ENCODE assay signal across 15 cellular contexts in the genomic region with DNA sequence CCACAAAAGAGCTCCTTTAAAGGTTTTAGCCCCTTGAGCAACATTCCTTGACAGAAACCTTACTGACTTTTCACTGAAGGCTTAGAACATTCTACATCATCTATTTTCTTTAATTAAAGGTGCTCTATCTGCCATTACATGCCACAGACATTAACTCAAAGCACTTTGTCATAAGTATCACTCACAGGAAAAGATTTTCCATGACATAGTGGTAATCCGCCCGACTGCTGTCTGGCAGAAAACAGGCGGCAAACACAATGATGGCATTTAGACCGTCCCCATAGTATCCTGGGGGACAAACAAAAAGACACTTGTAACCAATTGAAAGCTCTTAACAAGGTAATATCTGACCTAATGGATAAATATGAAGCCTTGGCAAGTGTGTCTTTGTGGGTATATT.
DNase-seq lines count a peak whose midpoint lies in the region; ATAC-seq and TF ChIP-seq lines count a peak whose summit lies in the region.
"Had no signal": no experiment of that assay in that cellular context is flagged by ENCODE, and none has a peak within 500 bp of the region (broad histone marks: within the 10 kb centered on the region; RNA-seq: fewer than 3 reads in every experiment).

No MANE protein-coding gene starts in this region.

- no peak overlapping the region for H4K12ac ChIP-seq in trophoblast cell (ENCODE audit: low read depth, low read length)

- H3K27ac Mint-ChIP-seq in stimulated activated effector memory CD8-positive, alpha-beta T cell treated with anti-CD3 and anti-CD28 coated beads, Interleukin-12 subunit alpha, Interleukin-12 subunit beta, amount 100 ng/mL, for 72 hours: no peak overlapping the region
- H3K27ac Mint-ChIP-seq in CD14-positive monocyte: no peak overlapping the region
- H3K27ac Mint-ChIP-seq: HFFc6 had no signal

- no peaks in the 10 kb centered on the region for H3K9me3 ChIP-seq in trophoblast cell (ENCODE audit: insufficient read depth, low read depth, low read length)

- TF ChIP-seq CTCF in epithelial cell of esophagus (IDR thresholded peaks at IDR 0.05; ENCODE audit: insufficient read depth, low read depth, low read length, missing control alignments) (no peak), CD14-positive monocyte (IDR thresholded peaks at IDR 0.05) (no peak)

- no peaks in the 10 kb centered on the region for H3K27me3 Mint-ChIP-seq in CD14-positive monocyte (ENCODE audit: low read depth in 3 of 3)

- H3K14ac ChIP-seq in trophoblast cell (ENCODE audit: low read length): no peak overlapping the region

- H3K36me3 Mint-ChIP-seq in stimulated activated effector memory CD8-positive, alpha-beta T cell treated with anti-CD3 and anti-CD28 coated beads, Interleukin-12 subunit alpha, Interleukin-12 subunit beta, amount 100 ng/mL, for 72 hours: no peaks in the 10 kb centered on the region
- peaks cover 0 to 13% of the 10 kb centered on the region in 2 donors for H3K36me3 Mint-ChIP-seq in CD14-positive monocyte

- H3K36me3 ChIP-seq in trophoblast cell (ENCODE audit: control insufficient read depth in 1 of 2, insufficient read depth in 2 of 2, low read length in 2 of 2): no peaks in the 10 kb centered on the region

- no peak overlapping the region for H3K23ac ChIP-seq in trophoblast cell (ENCODE audit: low read length)

- H3K4me3 Mint-ChIP-seq in stimulated activated effector memory CD8-positive, alpha-beta T cell treated with anti-CD3 and anti-CD28 coated beads, Interleukin-12 subunit alpha, Interleukin-12 subunit beta, amount 100 ng/mL, for 72 hours: no peak overlapping the region
- H3K4me3 Mint-ChIP-seq in CD14-positive monocyte: no peak overlapping the region
- H3K4me3 Mint-ChIP-seq: HFFc6 had no signal

- H3K79me2 ChIP-seq in trophoblast cell (ENCODE audit: control insufficient read depth, insufficient read depth, low read length, poor library complexity): no peaks in the 10 kb centered on the region

- no peak overlapping the region for H2BK12ac ChIP-seq in trophoblast cell (ENCODE audit: low read length)

- peak; percentile 10 for DNase-seq in DMS79 (lab: John Stamatoyannopoulos, UW)
- no peak for DNase-seq in DMS79 treated with DMSO at 0.1 percent for 48 hours (lab: John Stamatoyannopoulos, UW)
- DNase-seq in RPMI7951 (ENCODE audit: low read depth): peak; percentile 18
- peak; percentile 29 for DNase-seq in epithelial cell of esophagus (ENCODE audit: low read depth)
- DNase-seq in trophoblast cell: peak; percentile 65 to 93
- DNase-seq in stimulated activated effector memory CD8-positive, alpha-beta T cell treated with anti-CD3 and anti-CD28 coated beads, Interleukin-12 subunit alpha, Interleukin-12 subunit beta, amount 100 ng/mL, for 72 hours (ENCODE audit: low spot score in 2 of 2): no peak
- DNase-seq in CD14-positive monocyte (ENCODE audit: low spot score): no peak
- DNase-seq: C1 segment of cervical spinal cord, HFFc6, NCI-H1930, NCI-H2227 treated with DMSO at 0.1 percent for 48 hours, NCI-H524 treated with DMSO at 0.1 percent for 48 hours, OCI-M1 had no signal

- H3K27ac ChIP-seq in trophoblast cell (ENCODE audit: low read depth, low read length): no peak overlapping the region
- H3K27ac ChIP-seq: SK-N-MC had no signal

- no peak overlapping the region for H2BK5ac ChIP-seq in trophoblast cell (ENCODE audit: low read depth, low read length, poor library complexity)

- no peak overlapping the region for H2AK5ac ChIP-seq in trophoblast cell (ENCODE audit: low read length)

- H3K9me3 Mint-ChIP-seq in stimulated activated effector memory CD8-positive, alpha-beta T cell treated with anti-CD3 and anti-CD28 coated beads, Interleukin-12 subunit alpha, Interleukin-12 subunit beta, amount 100 ng/mL, for 72 hours: no peaks in the 10 kb centered on the region
- H3K9me3 Mint-ChIP-seq in CD14-positive monocyte: peaks cover 0 to 2% (median 0%) of the 10 kb centered on the region in 7 donors
- H3K9me3 Mint-ChIP-seq: HFFc6 had no signal

- intact Hi-C loops in CD14-positive monocyte (cut with micrococcal nuclease): no loop called here

- H2BK120ac ChIP-seq in trophoblast cell (ENCODE audit: insufficient read depth, low read length, poor library complexity): no peak overlapping the region

- H4K91ac ChIP-seq in trophoblast cell (ENCODE audit: low read depth, low read length): no peak overlapping the region

- H3K27me3 ChIP-seq in trophoblast cell (ENCODE audit: insufficient read depth, low read length): no peaks in the 10 kb centered on the region

- H2AFZ ChIP-seq in trophoblast cell (ENCODE audit: insufficient read depth, low read length, poor library complexity): no peak overlapping the region

- H3K4me3 ChIP-seq in epithelial cell of esophagus (ENCODE audit: low read length): no peak overlapping the region
- no peak overlapping the region for H3K4me3 ChIP-seq in trophoblast cell (ENCODE audit: low read depth, low read length)
- H3K4me3 ChIP-seq: SK-N-MC had no signal

- H3K4me2 ChIP-seq in trophoblast cell (ENCODE audit: low read length): no peak overlapping the region

- H3K4me1 Mint-ChIP-seq in stimulated activated effector memory CD8-positive, alpha-beta T cell treated with anti-CD3 and anti-CD28 coated beads, Interleukin-12 subunit alpha, Interleukin-12 subunit beta, amount 100 ng/mL, for 72 hours: peaks cover 6% of the 10 kb centered on the region
- peaks cover 38% of the 10 kb centered on the region for H3K4me1 Mint-ChIP-seq in CD14-positive monocyte

- no peak for ATAC-seq in stimulated activated effector memory CD8-positive, alpha-beta T cell treated with anti-CD3 and anti-CD28 coated beads, Interleukin-12 subunit alpha, Interleukin-12 subunit beta, amount 100 ng/mL, for 72 hours
- ATAC-seq in GM19395 (IDR thresholded peaks at IDR 0.05; ENCODE audit: unreplicated experiment): no peak

- no CpG with 5 or more reads among the region's 4 CpGs for WGBS in trophoblast cell (ENCODE audit: extremely low coverage, insufficient coverage, insufficient read length)

- no peak overlapping the region for H3K9ac ChIP-seq in trophoblast cell (ENCODE audit: low read length)

- no peaks in the 10 kb centered on the region for H3K79me1 ChIP-seq in trophoblast cell (ENCODE audit: low read length)

- no peak overlapping the region for H3K4ac ChIP-seq in trophoblast cell (ENCODE audit: low read depth, low read length)

- H3K4me1 ChIP-seq in trophoblast cell (ENCODE audit: control insufficient read depth in 1 of 2, insufficient read depth in 2 of 2, low read length in 2 of 2): no peaks in the 10 kb centered on the region

- H3K18ac ChIP-seq in trophoblast cell (ENCODE audit: low read length): no peak overlapping the region

- no peak overlapping the region for H4K8ac ChIP-seq in trophoblast cell (ENCODE audit: low read depth, low read length)

Comparison
In these comparisons a context has a peak if more than half of its experiments do, and no peak if none do; other contexts are left out.
1. DNase-seq: peak in DMS79 (single experiment), RPMI7951 (single experiment), epithelial cell of esophagus (single experiment) and trophoblast cell (2 of 2); none in DMS79 treated with DMSO at 0.1 percent for 48 hours (single experiment), stimulated activated effector memory CD8-positive, alpha-beta T cell treated with anti-CD3 and anti-CD28 coated beads, Interleukin-12 subunit alpha, Interleukin-12 subunit beta, amount 100 ng/mL, for 72 hours (0 of 2) and CD14-positive monocyte (single experiment).